In the genomic region with DNA sequence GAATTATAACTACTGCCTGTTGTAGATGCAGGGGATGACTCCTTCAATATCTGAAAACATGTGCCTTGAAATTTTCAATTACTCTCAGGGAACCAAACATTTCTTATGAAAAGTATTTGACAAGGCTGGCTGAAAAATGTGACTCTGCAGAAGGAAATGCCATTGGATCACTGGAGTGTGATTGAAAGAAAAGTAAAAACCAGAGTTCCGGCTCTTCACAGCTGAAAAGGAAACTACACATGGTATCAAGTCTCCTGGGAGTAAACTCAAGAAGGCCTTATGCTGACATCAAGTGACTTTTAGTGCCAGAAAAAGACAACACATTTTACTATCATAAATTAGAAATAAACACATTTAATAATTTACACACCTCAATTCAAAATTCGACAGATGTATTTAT, we compare ENCODE assay signal across 12 cellular contexts.
A peak's percentile ranks its signal among the peaks of the same experiment; 100 is the strongest.
DNase-seq lines count a peak whose midpoint lies in the region; ATAC-seq and TF ChIP-seq lines count a peak whose summit lies in the region.
"Had no signal": no experiment of that assay in that cellular context is flagged by ENCODE, and none has a peak within 500 bp of the region (broad histone marks: within the 10 kb centered on the region; RNA-seq: fewer than 3 reads in every experiment).

No MANE protein-coding gene starts in this region.

- H3K4me1 ChIP-seq in Loucy (ENCODE audit: insufficient read depth, low read length, poor library complexity, severe bottlenecking) (peaks cover 4% of the 10 kb centered on the region), smooth muscle cell (ENCODE audit: low read depth) (no peaks in the 10 kb centered on the region)
- H3K4me1 ChIP-seq: ascending aorta had no signal

- H3K79me2 ChIP-seq in Loucy (ENCODE audit: insufficient read depth, low read length) (no peaks in the 10 kb centered on the region), smooth muscle cell (ENCODE audit: low read depth) (no peaks in the 10 kb centered on the region)

- no peak overlapping the region for H2AFZ ChIP-seq in Loucy (ENCODE audit: low read length)
- H2AFZ ChIP-seq in smooth muscle cell (ENCODE audit: low read depth) = peak overlapping the region; percentile 27

- no peak overlapping the region for H3K27ac ChIP-seq in smooth muscle cell (ENCODE audit: low read depth)
- H3K27ac ChIP-seq: 22Rv1, ascending aorta had no signal

- no peaks in the 10 kb centered on the region for H3K9me2 ChIP-seq in Loucy (replicated peaks; ENCODE audit: low read depth, low read length)

- H3K4me2 ChIP-seq in Loucy (ENCODE audit: low read depth, low read length, poor library complexity, severe bottlenecking) (peak overlapping the region; percentile 19), smooth muscle cell (no peak overlapping the region)

- no peaks in the 10 kb centered on the region for H3K36me3 Mint-ChIP-seq in stimulated activated effector memory CD8-positive, alpha-beta T cell treated with anti-CD3 and anti-CD28 coated beads, Interleukin-12 subunit alpha, Interleukin-12 subunit beta, amount 100 ng/mL, for 72 hours

- H4K20me1 ChIP-seq in Loucy (ENCODE audit: insufficient read depth, low read length, poor library complexity, severe bottlenecking) (no peaks in the 10 kb centered on the region), smooth muscle cell (ENCODE audit: low read depth) (no peaks in the 10 kb centered on the region)

- H3K36me3 ChIP-seq in Loucy (ENCODE audit: insufficient read depth, low read length) (no peaks in the 10 kb centered on the region), smooth muscle cell (ENCODE audit: low read depth) (no peaks in the 10 kb centered on the region)
- H3K36me3 ChIP-seq: ascending aorta had no signal

- H3K4me1 Mint-ChIP-seq in stimulated activated effector memory CD8-positive, alpha-beta T cell treated with anti-CD3 and anti-CD28 coated beads, Interleukin-12 subunit alpha, Interleukin-12 subunit beta, amount 100 ng/mL, for 72 hours = no peaks in the 10 kb centered on the region

- ATAC-seq in HG02870 (IDR thresholded peaks at IDR 0.05; ENCODE audit: unreplicated experiment) = peak; percentile 87
- no peak for ATAC-seq in stimulated activated effector memory CD8-positive, alpha-beta T cell treated with anti-CD3 and anti-CD28 coated beads, Interleukin-12 subunit alpha, Interleukin-12 subunit beta, amount 100 ng/mL, for 72 hours

- DNase-seq in DMS 273 (lab: John Stamatoyannopoulos, UW; ENCODE audit: unreplicated experiment) = peak; percentile 4
- no peak for DNase-seq in DMS 273 treated with DMSO at 0.1 percent for 48 hours (lab: John Stamatoyannopoulos, UW)
- DNase-seq in smooth muscle cell (lab: John Stamatoyannopoulos, UW; ENCODE audit: unreplicated experiment) = no peak
- no peak for DNase-seq in NCI-H82 treated with DMSO at 0.1 percent for 48 hours (lab: John Stamatoyannopoulos, UW; ENCODE audit: unreplicated experiment)
- no peak for DNase-seq in posterior vena cava (ENCODE audit: low spot score)
- DNase-seq in stimulated activated effector memory CD8-positive, alpha-beta T cell treated with anti-CD3 and anti-CD28 coated beads, Interleukin-12 subunit alpha, Interleukin-12 subunit beta, amount 100 ng/mL, for 72 hours (ENCODE audit: low spot score in 2 of 2) = no peak
- DNase-seq: NCI-H1092 treated with DMSO at 0.1 percent for 48 hours, T1000 had no signal

- no peaks in the 10 kb centered on the region for H3K9me3 ChIP-seq in Loucy (ENCODE audit: insufficient read depth, low read depth, low read length)
- H3K9me3 ChIP-seq in smooth muscle cell (replicated peaks; ENCODE audit: low read depth) = no peaks in the 10 kb centered on the region
- H3K9me3 ChIP-seq: ascending aorta had no signal

- no peak overlapping the region for H3K4me3 Mint-ChIP-seq in stimulated activated effector memory CD8-positive, alpha-beta T cell treated with anti-CD3 and anti-CD28 coated beads, Interleukin-12 subunit alpha, Interleukin-12 subunit beta, amount 100 ng/mL, for 72 hours

- H3K27ac Mint-ChIP-seq in stimulated activated effector memory CD8-positive, alpha-beta T cell treated with anti-CD3 and anti-CD28 coated beads, Interleukin-12 subunit alpha, Interleukin-12 subunit beta, amount 100 ng/mL, for 72 hours = no peak overlapping the region

- H3F3A ChIP-seq in Loucy (ENCODE audit: low read depth) (no peaks in the 10 kb centered on the region), smooth muscle cell (ENCODE audit: low read depth) (no peaks in the 10 kb centered on the region)

- no peaks in the 10 kb centered on the region for H3K27me3 ChIP-seq in Loucy (ENCODE audit: insufficient read depth, low read length, poor library complexity, severe bottlenecking)
- no peaks in the 10 kb centered on the region for H3K27me3 ChIP-seq in smooth muscle cell (ENCODE audit: low read depth)
- H3K27me3 ChIP-seq: ascending aorta had no signal

- peaks cover 7% of the 10 kb centered on the region for H3K9me3 Mint-ChIP-seq in stimulated activated effector memory CD8-positive, alpha-beta T cell treated with anti-CD3 and anti-CD28 coated beads, Interleukin-12 subunit alpha, Interleukin-12 subunit beta, amount 100 ng/mL, for 72 hours

- TF ChIP-seq CTCF in Loucy (conservative IDR thresholded peaks at IDR 0.05; ENCODE audit: low read length) = no peak
- TF ChIP-seq CTCF in smooth muscle cell (IDR thresholded peaks at IDR 0.05; ENCODE audit: borderline replicate concordance, insufficient read depth, poor library complexity, severe bottlenecking) = no peak

- H3K4me3 ChIP-seq in Loucy (ENCODE audit: low read length, poor library complexity, severe bottlenecking) (no peak overlapping the region), smooth muscle cell (no peak overlapping the region)
- H3K4me3 ChIP-seq: ascending aorta had no signal

- H3K9ac ChIP-seq in Loucy (ENCODE audit: low read depth, low read length, poor library complexity, severe bottlenecking) (no peak overlapping the region), smooth muscle cell (ENCODE audit: low read depth) (no peak overlapping the region)

- WGBS in smooth muscle cell (ENCODE audit: low lambda C conversion rate) = 84% methylated on average over 2 of the region's 2 CpGs

- intact Hi-C loops in posterior vena cava (cut with DNase I) = no loop called here
